Comparison of ENCODE assay signal across 22 cellular contexts in the genomic region with DNA sequence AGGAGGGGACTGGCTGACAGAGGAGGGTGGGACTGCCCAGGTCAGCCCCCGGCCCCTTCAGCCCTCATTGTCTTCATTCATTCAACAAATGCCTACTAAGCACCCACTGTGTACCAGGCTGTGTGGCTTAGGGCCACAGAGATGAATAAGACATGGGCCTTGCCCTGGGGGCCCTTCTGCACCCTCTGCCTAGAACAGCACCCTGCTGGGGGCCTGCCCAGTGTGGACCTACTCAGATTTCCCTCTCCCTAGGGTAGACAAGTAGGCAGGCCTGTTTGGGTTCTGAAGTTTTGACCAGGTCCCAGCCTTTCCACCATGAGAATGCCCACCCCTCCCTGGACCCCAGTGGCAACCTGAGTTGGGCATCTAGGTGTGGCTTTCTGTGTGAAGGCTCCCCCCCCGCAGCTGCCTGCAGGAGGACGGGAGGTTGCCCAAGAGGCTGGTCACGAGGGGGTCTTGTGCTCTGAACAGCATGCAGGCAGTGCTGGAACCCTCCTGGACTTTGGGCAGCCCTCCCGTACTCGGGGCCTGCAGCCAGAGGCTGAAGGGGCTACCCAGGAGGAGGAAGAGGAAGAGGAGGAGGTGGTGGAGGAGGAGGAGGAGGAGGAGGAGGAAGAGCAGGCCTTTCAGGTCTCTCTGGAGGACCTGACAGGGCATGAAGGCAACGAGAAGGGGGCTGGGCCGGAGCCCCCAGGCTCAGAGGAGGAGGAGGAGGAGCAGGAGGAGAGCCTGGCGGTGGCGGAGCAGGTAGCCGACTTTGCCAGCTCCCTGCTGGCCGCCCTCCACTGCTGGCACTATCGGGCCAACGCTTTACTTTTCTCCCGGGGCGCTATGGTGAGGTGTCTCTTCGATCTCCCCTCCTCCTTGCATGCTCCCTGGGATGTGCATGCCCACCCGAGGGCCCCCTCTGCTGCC. TPM values are rescaled to one million over a fixed set of nuclear protein-coding genes. Genes with fewer than 3 reads are reported as not detected.
A peak's percentile ranks its signal among the peaks of the same experiment; 100 is the strongest.
DNase-seq lines count a peak whose midpoint lies in the region; ATAC-seq and TF ChIP-seq lines count a peak whose summit lies in the region.
"Had no signal": no experiment of that assay in that cellular context is flagged by ENCODE, and none has a peak within 500 bp of the region (broad histone marks: within the 10 kb centered on the region; RNA-seq: fewer than 3 reads in every experiment).

No MANE protein-coding gene starts in this region.

- no peaks in the 10 kb centered on the region for H3K9me3 Mint-ChIP-seq in stimulated activated naive CD8-positive, alpha-beta T cell treated with anti-CD3 and anti-CD28 coated beads, Interleukin-15, amount 100 ng/mL, for 72 hours
- H3K9me3 Mint-ChIP-seq: activated naive CD4-positive, alpha-beta T cell treated with anti-CD3 and anti-CD28 coated beads, Interleukin-2, amount 50 U/mL, for 24 hours; CD14-positive monocyte; endodermal cell had no signal

- intact Hi-C loops in esophagus squamous epithelium (cut with DNase I): no loop called here

- peak overlapping the region; percentile 30 to 83 (median 62) for H3K27ac ChIP-seq in esophagus squamous epithelium
- H3K27ac ChIP-seq: GM23248, ovary had no signal

- peaks cover 35 to 97% (median 52%) of the 10 kb centered on the region in 3 donors for H3K36me3 ChIP-seq in esophagus squamous epithelium

- no peaks in the 10 kb centered on the region for H3K27me3 ChIP-seq in esophagus squamous epithelium
- H3K27me3 ChIP-seq: ovary had no signal

- TF ChIP-seq CTCF in esophagus squamous epithelium (IDR thresholded peaks at IDR 0.05) (no peak), omental fat pad (IDR thresholded peaks at IDR 0.05) (no peak)

- no peaks in the 10 kb centered on the region for H3K27me3 Mint-ChIP-seq in stimulated activated naive CD8-positive, alpha-beta T cell treated with anti-CD3 and anti-CD28 coated beads, Interleukin-15, amount 100 ng/mL, for 72 hours
- H3K27me3 Mint-ChIP-seq: activated naive CD4-positive, alpha-beta T cell treated with anti-CD3 and anti-CD28 coated beads, Interleukin-2, amount 50 U/mL, for 24 hours had no signal

- H3K9me3 ChIP-seq in esophagus squamous epithelium: no peaks in the 10 kb centered on the region
- H3K9me3 ChIP-seq: A549, ovary had no signal

- peak; percentile 29 for ATAC-seq in stimulated activated naive CD8-positive, alpha-beta T cell treated with anti-CD3 and anti-CD28 coated beads, Interleukin-15, amount 100 ng/mL, for 72 hours
- no peak for ATAC-seq in stimulated activated naive CD8-positive, alpha-beta T cell treated with anti-CD3 and anti-CD28 coated beads, Interleukin-15, Interleukin-2, amounts not matched to agents 100 U/mL and 50 U/mL, for 24 hours
- ATAC-seq in omental fat pad (ENCODE audit: low FRiP score): peak; percentile 31
- ATAC-seq: A549 had no signal

- no peak for DNase-seq in stimulated activated naive CD8-positive, alpha-beta T cell treated with anti-CD3 and anti-CD28 coated beads, Interleukin-15, amount 100 ng/mL, for 72 hours
- DNase-seq in stimulated activated naive CD8-positive, alpha-beta T cell treated with anti-CD3 and anti-CD28 coated beads, Interleukin-15, Interleukin-2, amounts not matched to agents 100 U/mL and 50 U/mL, for 24 hours: no peak
- no peak for DNase-seq in esophagus squamous epithelium (lab: John Stamatoyannopoulos, UW)
- DNase-seq in omental fat pad (ENCODE audit: low spot score): no peak
- no peak for DNase-seq in NCI-H82 treated with DMSO at 0.1 percent for 48 hours (lab: John Stamatoyannopoulos, UW; ENCODE audit: unreplicated experiment)
- no peak for DNase-seq in pons (ENCODE audit: low spot score)
- DNase-seq in activated effector memory CD4-positive, alpha-beta T cell treated with Interleukin-2 at 50 U/mL for 16 hours: no peak
- no peak for DNase-seq in NCI-H526 (lab: John Stamatoyannopoulos, UW)
- DNase-seq: activated CD4-positive, CD25-positive, alpha-beta regulatory T cell treated with anti-CD3 and anti-CD28 coated beads, Interleukin-2, amount 50 U/mL, for 72 hours; glutamatergic neuron; GM23248; KG1; NCI-H748 treated with DMSO at 0.1 percent for 48 hours; OCI-M1; SHP77 treated with DMSO at 0.1 percent for 48 hours; stimulated activated CD4-positive, alpha-beta T cell treated with anti-CD3 and anti-CD28 coated beads, Interleukin-1b, Interleukin-23, amount 100 ng/mL, for 48 hours; stimulated activated naive CD4-positive, alpha-beta T cell had no signal

- H3K4me1 ChIP-seq in esophagus squamous epithelium: peaks cover 13 to 53% (median 19%) of the 10 kb centered on the region in 3 donors

- WGBS in esophagus squamous epithelium, 2 donors: 46 to 73% methylated on average over 12 to 13 of the region's 18 CpGs

- H3K27ac Mint-ChIP-seq in stimulated activated naive CD8-positive, alpha-beta T cell treated with anti-CD3 and anti-CD28 coated beads, Interleukin-15, amount 100 ng/mL, for 72 hours: no peak overlapping the region
- H3K27ac Mint-ChIP-seq: activated naive CD4-positive, alpha-beta T cell treated with anti-CD3 and anti-CD28 coated beads, Interleukin-2, amount 50 U/mL, for 24 hours; CD14-positive monocyte; endodermal cell had no signal

- no peak overlapping the region for H3K4me3 Mint-ChIP-seq in stimulated activated naive CD8-positive, alpha-beta T cell treated with anti-CD3 and anti-CD28 coated beads, Interleukin-15, amount 100 ng/mL, for 72 hours
- H3K4me3 Mint-ChIP-seq: activated naive CD4-positive, alpha-beta T cell treated with anti-CD3 and anti-CD28 coated beads, Interleukin-2, amount 50 U/mL, for 24 hours; CD14-positive monocyte; endodermal cell had no signal

- H3K4me1 Mint-ChIP-seq in stimulated activated naive CD8-positive, alpha-beta T cell treated with anti-CD3 and anti-CD28 coated beads, Interleukin-15, amount 100 ng/mL, for 72 hours: no peaks in the 10 kb centered on the region
- H3K4me1 Mint-ChIP-seq: endodermal cell had no signal

- no peak for TF ChIP-seq POLR2A in esophagus squamous epithelium (IDR thresholded peaks at IDR 0.05)

- H3K4me3 ChIP-seq in esophagus squamous epithelium: no peak overlapping the region
- H3K4me3 ChIP-seq: A549, GM23248, ovary had no signal

RNA-seq across cellular contexts. Expression of a gene that starts 33.4 kb away (rescaled TPM):
- total RNA-seq in esophagus squamous epithelium: 10 to 100 TPM; 44.6 to 87.8 (median 60.8) TPM
- total RNA-seq in omental fat pad: 10 to 100 TPM; 29.6 to 45.9 (median 37.5) TPM
